Comparison of ENCODE assay signal across 13 cellular contexts in genomic region chr6:101395345-101395744, GRCh38. TPM values are rescaled to one million over a fixed set of nuclear protein-coding genes. Genes with fewer than 3 reads are reported as not detected.
DNase-seq lines count a peak whose midpoint lies in the region; ATAC-seq and TF ChIP-seq lines count a peak whose summit lies in the region.
"Had no signal": no experiment of that assay in that cellular context is flagged by ENCODE, and none has a peak within 500 bp of the region (broad histone marks: within the 10 kb centered on the region; RNA-seq: fewer than 3 reads in every experiment).

No MANE protein-coding gene starts in this region.

- TF ChIP-seq CTCF in BE2C (IDR thresholded peaks at IDR 0.05; ENCODE audit: low read depth, low read length) = peak; percentile 34
- peak; percentile 36; the same call in 1 of the 2 replicates for TF ChIP-seq CTCF in PC-3 (conservative IDR thresholded peaks at IDR 0.05; ENCODE audit: low read depth, low read length)
- peak; percentile 22 for TF ChIP-seq CTCF in foreskin fibroblast (IDR thresholded peaks at IDR 0.05; ENCODE audit: low read depth, low read length)
- no peak for TF ChIP-seq CTCF in GM10266 (IDR thresholded peaks at IDR 0.05; ENCODE audit: control insufficient read depth, insufficient read depth, low read depth, missing control alignments)

- H4K20me1 ChIP-seq in PC-3 (ENCODE audit: low read length) = no peaks in the 10 kb centered on the region; the same call in 1 of the 2 replicates

- H3K4me3 ChIP-seq in BE2C (ENCODE audit: low read depth, low read length) (no peak overlapping the region), PC-3 (ENCODE audit: low read length) (no peak overlapping the region), foreskin fibroblast (ENCODE audit: low read depth in 1 of 2, low read length in 2 of 2) (peak overlapping the region; percentile 65 to 80)

- no peak overlapping the region for H3K9ac ChIP-seq in PC-3 (ENCODE audit: low read length)

- H3K27me3 ChIP-seq in BE2C (no peaks in the 10 kb centered on the region), PC-3 (ENCODE audit: low read length) (peaks cover 14% of the 10 kb centered on the region)

- DNase-seq in BE2C = no peak
- DNase-seq in H4 (ENCODE audit: low spot score) = peak; percentile 7
- DNase-seq in PC-3 = peak; percentile 15
- peak in 1 of 2 donors; percentile 20 for DNase-seq in foreskin fibroblast
- no peak for DNase-seq in GM10266 (ENCODE audit: extremely low spot score)
- DNase-seq in T-helper 2 cell = no peak
- DNase-seq: activated CD4-positive, alpha-beta T cell treated with anti-CD3 and anti-CD28 coated beads, Interleukin-2, amount 10 ng/mL, durations not matched to agents 7 days and 5 days; activated effector memory CD4-positive, alpha-beta T cell treated with Interleukin-2 at 50 U/mL for 16 hours; central memory CD4-positive, alpha-beta T cell; NCI-H1417 treated with DMSO at 0.1 percent for 48 hours had no signal

- no peaks in the 10 kb centered on the region; the same call in 1 of the 2 replicates for H3K4me1 ChIP-seq in BE2C
- peaks cover 21% of the 10 kb centered on the region; the same call in 1 of the 2 replicates for H3K4me1 ChIP-seq in PC-3 (ENCODE audit: insufficient read depth, low read length)

- intact Hi-C loops in PC-3 (cut with micrococcal nuclease) = loop anchor here (2.0 to 10.0 kb wide), 3 partner anchors 252 to 1729 kb away; no protein-coding TSS in a partner anchor

- no peaks in the 10 kb centered on the region for H3K79me2 ChIP-seq in PC-3 (ENCODE audit: low read length)

- H3K27ac ChIP-seq in PC-3 (ENCODE audit: low read length) = no peak overlapping the region
- H3K27ac ChIP-seq: HL-60, neutrophil had no signal

- H3K36me3 ChIP-seq in BE2C (no peaks in the 10 kb centered on the region), PC-3 (ENCODE audit: low read depth, low read length) (no peaks in the 10 kb centered on the region)
- H3K36me3 ChIP-seq: neutrophil had no signal

- BruUV-seq in PC-3 (replicated peaks; lab: Mats Ljungman, UMichigan) = no TSS peak

- H3K4me2 ChIP-seq in PC-3 (ENCODE audit: low read length) = 0 out of 2 replicates have a peak overlapping the region, but pooled peaks have one; percentile 93

- H3F3A ChIP-seq in PC-3 (ENCODE audit: low read length, unreplicated experiment) = no peaks in the 10 kb centered on the region

- POLR2A ChIA-PET in PC-3 (lab: Charles Lee; ENCODE audit: unreplicated experiment) = no interaction called here

- CTCF ChIA-PET in PC-3 (lab: Charles Lee) = no interaction called here

- H3K9me2 ChIP-seq in PC-3 (replicated peaks; ENCODE audit: low read length) = no peaks in the 10 kb centered on the region

- no peak for ATAC-seq in PC-3
- no peak for ATAC-seq in HG03378 (IDR thresholded peaks at IDR 0.05; ENCODE audit: unreplicated experiment)

- H3K9me3 ChIP-seq in BE2C (no peaks in the 10 kb centered on the region), PC-3 (ENCODE audit: low read length) (no peaks in the 10 kb centered on the region)
- H3K9me3 ChIP-seq: neutrophil had no signal

- H2AFZ ChIP-seq in PC-3 (ENCODE audit: low read length) = no peak overlapping the region

RNA-seq across cellular contexts. Expression of gene GRIK2, which starts 1.8 kb away (rescaled TPM):
- 13.5 TPM for polyA plus RNA-seq in BE2C (2012; ENCODE audit: insufficient read depth, insufficient read length, low read depth)
- total RNA-seq in H4 (2014; rRNA removed; shearing (Covaris generic)) = 1.4 and 2.9 TPM in 2 replicates
- 0.55 and 2.8 TPM in 2 replicates for total RNA-seq in PC-3 (2014; rRNA removed)
- total RNA-seq: activated CD4-positive, alpha-beta T cell treated with anti-CD3 and anti-CD28 coated beads, Interleukin-2, amount 10 ng/mL, durations not matched to agents 7 days and 5 days had no signal

Comparison
In these comparisons a context has a peak if more than half of its experiments do, and no peak if none do; other contexts are left out.
1. DNase-seq: peak in H4 (single experiment) and PC-3 (single experiment); none in BE2C (single experiment), GM10266 (single experiment) and T-helper 2 cell (0 of 5).
2. H3K4me3 ChIP-seq: peak in foreskin fibroblast (2 of 2); none in BE2C (single experiment) and PC-3 (single experiment).